15 cellular contexts compared by ENCODE assay signal in the genomic region with DNA sequence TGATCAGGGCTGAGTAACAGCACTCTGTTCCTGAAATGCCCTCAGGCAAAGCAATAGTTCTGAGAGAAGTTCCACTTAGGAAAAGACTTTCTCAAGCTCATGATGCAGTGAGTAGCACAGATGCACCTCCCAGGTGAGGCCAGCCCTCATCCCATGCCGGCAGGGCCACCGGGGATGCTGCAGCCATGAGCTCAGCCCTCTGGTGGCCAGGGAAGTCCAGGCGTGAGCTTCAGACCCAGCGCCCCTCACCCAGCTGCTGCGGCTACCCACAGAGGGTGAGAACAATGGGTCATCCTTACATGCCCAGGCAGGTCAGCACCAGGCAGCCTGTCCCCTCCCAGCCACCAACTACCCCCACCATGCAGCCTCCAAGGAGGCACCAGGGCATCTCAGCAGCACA. TPM values are rescaled to one million over a fixed set of nuclear protein-coding genes. Genes with fewer than 3 reads are reported as not detected.
A peak's percentile ranks its signal among the peaks of the same experiment; 100 is the strongest.
DNase-seq lines count a peak whose midpoint lies in the region; ATAC-seq and TF ChIP-seq lines count a peak whose summit lies in the region.
"Had no signal": no experiment of that assay in that cellular context is flagged by ENCODE, and none has a peak within 500 bp of the region (broad histone marks: within the 10 kb centered on the region; RNA-seq: fewer than 3 reads in every experiment).

No MANE protein-coding gene starts in this region.

- CTCF ChIA-PET in SK-N-SH (lab: Yijun Ruan, JAX) = interaction anchor here (1.2 to 5.1 kb wide), 2 partner anchors 12 kb away, joined by 4 to 40 read pairs; no protein-coding TSS in a partner anchor

- no peaks in the 10 kb centered on the region for H4K20me1 ChIP-seq in SK-N-SH (ENCODE audit: insufficient read depth)

- H3F3A ChIP-seq in SK-N-SH (replicated peaks; ENCODE audit: insufficient read depth) = no peaks in the 10 kb centered on the region

- intact Hi-C loops in left ventricle myocardium inferior (cut with micrococcal nuclease) = no loop called here
- intact Hi-C loops in left ventricle myocardium superior (cut with micrococcal nuclease) = no loop called here
- intact Hi-C loops in activated T-helper 1 cell treated with anti-CD3 and anti-CD28 coated beads, Interleukin-12 subunit alpha, Interleukin-12 subunit beta, Interleukin-2, Interleukin-4 antibody, amounts not matched to agents 30 ng/mL and 10 ng/mL and 1 ng/mL, durations not matched to agents 14 hours and 24 hours and 36 hours (cut with micrococcal nuclease) = no loop called here

- peak; percentile 19 for TF ChIP-seq CTCF in left ventricle myocardium inferior (IDR thresholded peaks at IDR 0.05; ENCODE audit: borderline replicate concordance)
- peak; percentile 33 for TF ChIP-seq CTCF in SK-N-SH (IDR thresholded peaks at IDR 0.05)

- no peaks in the 10 kb centered on the region for H3K9me3 Mint-ChIP-seq in effector memory CD8-positive, alpha-beta T cell
- peaks cover 3% of the 10 kb centered on the region for H3K9me3 Mint-ChIP-seq in activated T-helper 1 cell treated with anti-CD3 and anti-CD28 coated beads, Interleukin-12 subunit alpha, Interleukin-12 subunit beta, Interleukin-2, Interleukin-4 antibody, amounts not matched to agents 30 ng/mL and 10 ng/mL and 1 ng/mL, durations not matched to agents 14 hours and 24 hours and 36 hours

- DNase-seq in left ventricle myocardium inferior (no peak), left ventricle myocardium superior (no peak), SK-N-SH (no peak), glomerular visceral epithelial cell (ENCODE audit: extremely low spot score) (peak; percentile 27), NCI-H2029 (lab: John Stamatoyannopoulos, UW) (no peak)
- no peak for DNase-seq in effector memory CD8-positive, alpha-beta T cell
- no peak for DNase-seq in activated T-helper 1 cell treated with anti-CD3 and anti-CD28 coated beads, Interleukin-12 subunit alpha, Interleukin-12 subunit beta, Interleukin-2, Interleukin-4 antibody, amounts not matched to agents 30 ng/mL and 10 ng/mL and 1 ng/mL, durations not matched to agents 14 hours and 24 hours and 36 hours (ENCODE audit: low spot score)
- DNase-seq: activated gamma-delta T cell; HCEC 1CT; ovary; SJCRH30; stimulated activated CD4-positive, alpha-beta T cell treated with anti-CD3 and anti-CD28 coated beads, Interleukin-4, amount 100 ng/mL, for 4 hours; substantia nigra had no signal

- no peak overlapping the region for H2AFZ ChIP-seq in SK-N-SH (ENCODE audit: low read depth)

- H3K4me3 Mint-ChIP-seq in effector memory CD8-positive, alpha-beta T cell = no peak overlapping the region
- H3K4me3 Mint-ChIP-seq in activated T-helper 1 cell treated with anti-CD3 and anti-CD28 coated beads, Interleukin-12 subunit alpha, Interleukin-12 subunit beta, Interleukin-2, Interleukin-4 antibody, amounts not matched to agents 30 ng/mL and 10 ng/mL and 1 ng/mL, durations not matched to agents 14 hours and 24 hours and 36 hours = no peak overlapping the region

- no peak for TF ChIP-seq EP300 in SK-N-SH (IDR thresholded peaks at IDR 0.05; ENCODE audit: borderline replicate concordance in 1 of 2, low read depth in 1 of 2, low read length in 1 of 2)

- no peaks in the 10 kb centered on the region for H3K9me3 ChIP-seq in left ventricle myocardium inferior (replicated peaks)
- H3K9me3 ChIP-seq in SK-N-SH = no peaks in the 10 kb centered on the region
- H3K9me3 ChIP-seq: ovary, SJCRH30 had no signal

- H3K4me1 ChIP-seq in left ventricle myocardium inferior (peaks cover 7% of the 10 kb centered on the region), SK-N-SH (ENCODE audit: control insufficient read depth in 1 of 2, insufficient read depth in 2 of 2, low read depth in 1 of 2, low read length in 1 of 2) (no peaks in the 10 kb centered on the region)
- H3K4me1 ChIP-seq: SJCRH30 had no signal

- H3K27ac Mint-ChIP-seq in effector memory CD8-positive, alpha-beta T cell = no peak overlapping the region
- no peak overlapping the region for H3K27ac Mint-ChIP-seq in activated T-helper 1 cell treated with anti-CD3 and anti-CD28 coated beads, Interleukin-12 subunit alpha, Interleukin-12 subunit beta, Interleukin-2, Interleukin-4 antibody, amounts not matched to agents 30 ng/mL and 10 ng/mL and 1 ng/mL, durations not matched to agents 14 hours and 24 hours and 36 hours

- H3K27ac ChIP-seq in left ventricle myocardium inferior (replicated peaks) (no peak overlapping the region), SK-N-SH (ENCODE audit: low read depth in 2 of 2, low read length in 1 of 2) (no peak overlapping the region)
- H3K27ac ChIP-seq: ovary, SJCRH30 had no signal

- H3K4me3 ChIP-seq in left ventricle myocardium inferior (no peak overlapping the region), SK-N-SH (ENCODE audit: low read depth in 2 of 2, low read length in 1 of 2) (no peak overlapping the region)
- H3K4me3 ChIP-seq: lung, ovary, SJCRH30 had no signal

- POLR2A ChIA-PET in SK-N-SH (lab: Yijun Ruan, JAX) = no interaction called here

- 53% methylated on average over 4 of the region's 5 CpGs for WGBS in SK-N-SH (ENCODE audit: low lambda C conversion rate)

- no peaks in the 10 kb centered on the region for H3K36me3 Mint-ChIP-seq in effector memory CD8-positive, alpha-beta T cell (ENCODE audit: insufficient read depth)
- no peaks in the 10 kb centered on the region for H3K36me3 Mint-ChIP-seq in activated T-helper 1 cell treated with anti-CD3 and anti-CD28 coated beads, Interleukin-12 subunit alpha, Interleukin-12 subunit beta, Interleukin-2, Interleukin-4 antibody, amounts not matched to agents 30 ng/mL and 10 ng/mL and 1 ng/mL, durations not matched to agents 14 hours and 24 hours and 36 hours (ENCODE audit: low read depth)

- TF ChIP-seq RAD21 in SK-N-SH (IDR thresholded peaks at IDR 0.05; ENCODE audit: low read length) = 0 out of 2 replicates have a peak, but pooled peaks have one; percentile 6

- peaks cover 10 to 43% of the 10 kb centered on the region in 2 donors for H3K27me3 Mint-ChIP-seq in effector memory CD8-positive, alpha-beta T cell
- no peaks in the 10 kb centered on the region for H3K27me3 Mint-ChIP-seq in activated T-helper 1 cell treated with anti-CD3 and anti-CD28 coated beads, Interleukin-12 subunit alpha, Interleukin-12 subunit beta, Interleukin-2, Interleukin-4 antibody, amounts not matched to agents 30 ng/mL and 10 ng/mL and 1 ng/mL, durations not matched to agents 14 hours and 24 hours and 36 hours (ENCODE audit: insufficient read depth)

- H3K4me1 Mint-ChIP-seq in effector memory CD8-positive, alpha-beta T cell (ENCODE audit: low read depth in 2 of 2) = no peaks in the 10 kb centered on the region
- no peaks in the 10 kb centered on the region for H3K4me1 Mint-ChIP-seq in activated T-helper 1 cell treated with anti-CD3 and anti-CD28 coated beads, Interleukin-12 subunit alpha, Interleukin-12 subunit beta, Interleukin-2, Interleukin-4 antibody, amounts not matched to agents 30 ng/mL and 10 ng/mL and 1 ng/mL, durations not matched to agents 14 hours and 24 hours and 36 hours (ENCODE audit: low read depth)

- H3K27me3 ChIP-seq in left ventricle myocardium inferior (ENCODE audit: low read depth) (peaks cover 2% of the 10 kb centered on the region), SK-N-SH (ENCODE audit: insufficient read depth) (peaks cover 20% of the 10 kb centered on the region)
- H3K27me3 ChIP-seq: ovary had no signal

- H3K9ac ChIP-seq in SK-N-SH = no peak overlapping the region

- no peaks in the 10 kb centered on the region for H3K9me2 ChIP-seq in SK-N-SH

- no peak for ATAC-seq in left ventricle myocardium superior
- no peak for ATAC-seq in effector memory CD8-positive, alpha-beta T cell (replicated peaks)
- no peak for ATAC-seq in HG02759 (IDR thresholded peaks at IDR 0.05; ENCODE audit: unreplicated experiment)

- H3K36me3 ChIP-seq in left ventricle myocardium inferior (no peaks in the 10 kb centered on the region), SK-N-SH (replicated peaks in 1 of 2; ENCODE audit: control insufficient read depth in 1 of 2, insufficient read depth in 2 of 2, low read length in 1 of 2) (no peaks in the 10 kb centered on the region)
- H3K36me3 ChIP-seq: ovary, SJCRH30 had no signal

- H3K79me2 ChIP-seq in SK-N-SH (ENCODE audit: insufficient read depth) = no peaks in the 10 kb centered on the region

- no peak overlapping the region for H3K4me2 ChIP-seq in SK-N-SH

TF ChIP-seq in SK-N-SH, 30 proteins besides CTCF, POLR2A, EP300 and RAD21 (continues in another document):
- TF ChIP-seq, protein P1, sequence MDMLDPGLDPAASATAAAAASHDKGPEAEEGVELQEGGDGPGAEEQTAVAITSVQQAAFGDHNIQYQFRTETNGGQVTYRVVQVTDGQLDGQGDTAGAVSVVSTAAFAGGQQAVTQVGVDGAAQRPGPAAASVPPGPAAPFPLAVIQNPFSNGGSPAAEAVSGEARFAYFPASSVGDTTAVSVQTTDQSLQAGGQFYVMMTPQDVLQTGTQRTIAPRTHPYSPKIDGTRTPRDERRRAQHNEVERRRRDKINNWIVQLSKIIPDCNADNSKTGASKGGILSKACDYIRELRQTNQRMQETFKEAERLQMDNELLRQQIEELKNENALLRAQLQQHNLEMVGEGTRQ (IDR thresholded peaks at IDR 0.05; ENCODE audit: borderline replicate concordance, low read depth, low read length) = no peak
- TF ChIP-seq GATA2 (CRISPR knock-in tag; IDR thresholded peaks at IDR 0.05) = no peak
- TF ChIP-seq TEAD4 (IDR thresholded peaks at IDR 0.05; ENCODE audit: borderline replicate concordance, insufficient read depth) = no peak
- no peak for TF ChIP-seq FOSL2 (IDR thresholded peaks at IDR 0.05; ENCODE audit: borderline replicate concordance, low read depth)
- no peak for TF ChIP-seq MEF2A (IDR thresholded peaks at IDR 0.05; ENCODE audit: borderline replicate concordance, low read depth)
- no peak for TF ChIP-seq FOXM1 (IDR thresholded peaks at IDR 0.05; ENCODE audit: low read depth)
- TF ChIP-seq MXI1 (IDR thresholded peaks at IDR 0.05; ENCODE audit: low read depth, low read length) = no peak
- no peak for TF ChIP-seq NFIC (IDR thresholded peaks at IDR 0.05; ENCODE audit: borderline replicate concordance)

RNA-seq across cellular contexts. Expression of gene TTC32, which starts 50.7 kb away (rescaled TPM):
- total RNA-seq in left ventricle myocardium inferior = 4.9 TPM
- total RNA-seq in left ventricle myocardium superior = 4.0 TPM
- 9.1 and 11.9 TPM in 2 replicates for polyA plus RNA-seq in SK-N-SH (2012; rRNA removed)
- 6.6 and 7.2 TPM in 2 replicates for polyA plus RNA-seq in SK-N-SH (2012; cell fraction: cytosol; rRNA removed)
- polyA plus RNA-seq in SK-N-SH (2012; cell fraction: nucleus; rRNA removed) = 25.0 and 30.7 TPM in 2 replicates
- total RNA-seq in activated T-helper 1 cell treated with anti-CD3 and anti-CD28 coated beads, Interleukin-12 subunit alpha, Interleukin-12 subunit beta, Interleukin-2, Interleukin-4 antibody, amounts not matched to agents 30 ng/mL and 10 ng/mL and 1 ng/mL, durations not matched to agents 14 hours and 24 hours and 36 hours = 14.0 and 15.7 TPM in 2 replicates
